In the genomic region with DNA sequence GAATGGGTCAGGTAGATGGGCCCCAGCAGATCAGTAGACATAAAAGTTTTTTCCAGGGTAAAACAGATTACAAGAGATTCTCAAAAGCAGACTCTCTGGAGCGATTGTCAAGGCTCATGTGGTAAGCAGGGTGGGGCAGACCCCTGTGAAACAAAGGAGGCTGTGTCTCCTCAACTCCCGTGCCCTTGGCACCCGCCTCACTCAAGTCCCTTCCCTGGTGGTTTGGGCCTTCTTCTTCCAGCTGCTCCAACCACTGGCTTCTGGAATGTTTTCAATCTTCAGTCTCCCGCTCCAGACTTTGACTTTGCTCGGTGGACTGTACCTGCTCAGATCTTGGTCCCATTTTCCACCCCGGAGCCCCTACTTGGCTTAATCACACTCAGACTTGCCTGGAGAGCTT, we compare ENCODE assay signal across 23 cellular contexts.
DNase-seq lines count a peak whose midpoint lies in the region; ATAC-seq and TF ChIP-seq lines count a peak whose summit lies in the region.
"Had no signal": no experiment of that assay in that cellular context is flagged by ENCODE, and none has a peak within 500 bp of the region (broad histone marks: within the 10 kb centered on the region; RNA-seq: fewer than 3 reads in every experiment).

No MANE protein-coding gene starts in this region.

- H3F3A ChIP-seq in neural progenitor cell (ENCODE audit: low read depth): no peaks in the 10 kb centered on the region

- no peak overlapping the region for H3K4me2 ChIP-seq in neural progenitor cell
- H3K4me2 ChIP-seq: SK-N-SH had no signal

- H3K9me3 ChIP-seq in neural progenitor cell (ENCODE audit: low read depth): no peaks in the 10 kb centered on the region
- H3K9me3 ChIP-seq: BLaER1 treated with 17β-estradiol and CSF1 and Interleukin-3, amounts not matched to agents 10 nM and 100 nM; MG63; SK-N-SH had no signal

- ATAC-seq in HG03135 (IDR thresholded peaks at IDR 0.05; ENCODE audit: unreplicated experiment): no peak
- ATAC-seq in GM21786 (IDR thresholded peaks at IDR 0.05; ENCODE audit: unreplicated experiment): no peak
- no peak for ATAC-seq in stimulated activated effector memory CD8-positive, alpha-beta T cell treated with anti-CD3 and anti-CD28 coated beads, Interleukin-12 subunit alpha, Interleukin-12 subunit beta, amount 100 ng/mL, for 72 hours
- ATAC-seq in HG03460 (IDR thresholded peaks at IDR 0.05; ENCODE audit: unreplicated experiment): no peak
- ATAC-seq: K562 had no signal

- H3K4me3 ChIP-seq in neural progenitor cell: no peak overlapping the region
- H3K4me3 ChIP-seq: BLaER1 treated with 17β-estradiol and CSF1 and Interleukin-3, amounts not matched to agents 10 nM and 100 nM; K562; MG63 had no signal

- H3K9me3 Mint-ChIP-seq in neural progenitor cell: no peaks in the 10 kb centered on the region
- H3K9me3 Mint-ChIP-seq in stimulated activated effector memory CD8-positive, alpha-beta T cell treated with anti-CD3 and anti-CD28 coated beads, Interleukin-12 subunit alpha, Interleukin-12 subunit beta, amount 100 ng/mL, for 72 hours: no peaks in the 10 kb centered on the region
- H3K9me3 Mint-ChIP-seq: CD8-positive, alpha-beta memory T cell had no signal

- peaks cover 3% of the 10 kb centered on the region for H3K36me3 Mint-ChIP-seq in neural progenitor cell
- no peaks in the 10 kb centered on the region for H3K36me3 Mint-ChIP-seq in stimulated activated effector memory CD8-positive, alpha-beta T cell treated with anti-CD3 and anti-CD28 coated beads, Interleukin-12 subunit alpha, Interleukin-12 subunit beta, amount 100 ng/mL, for 72 hours
- H3K36me3 Mint-ChIP-seq: CD8-positive, alpha-beta memory T cell had no signal

- DNase-seq in COLO829 (ENCODE audit: low spot score): peak; percentile 90
- peak; percentile 9 for DNase-seq in RPMI7951 (ENCODE audit: low read depth)
- DNase-seq in epithelial cell of prostate (ENCODE audit: low read depth, low spot score): no peak
- DNase-seq in neural progenitor cell (ENCODE audit: low spot score): no peak
- DNase-seq in stimulated activated effector memory CD8-positive, alpha-beta T cell treated with anti-CD3 and anti-CD28 coated beads, Interleukin-12 subunit alpha, Interleukin-12 subunit beta, amount 100 ng/mL, for 72 hours (ENCODE audit: low spot score in 2 of 2): no peak
- DNase-seq: 8988T; CD8-positive, alpha-beta memory T cell; EL; GF-D8; MG63; NCI-H1092 treated with DMSO at 0.1 percent for 48 hours; NCI-H146; NCI-H2081; NCI-H2171; NCI-H345; NCI-H524; Right ventricle myocardium superior; SK-N-SH had no signal

- H3K27me3 ChIP-seq in neural progenitor cell: no peaks in the 10 kb centered on the region
- H3K27me3 ChIP-seq: BLaER1 treated with 17β-estradiol and CSF1 and Interleukin-3, amounts not matched to agents 10 nM and 100 nM; MG63 had no signal

- peak overlapping the region; percentile 79 for H3K27ac ChIP-seq in epithelial cell of prostate
- no peak overlapping the region for H3K27ac ChIP-seq in neural progenitor cell
- H3K27ac ChIP-seq: BLaER1 treated with 17β-estradiol and CSF1 and Interleukin-3, amounts not matched to agents 10 nM and 100 nM had no signal

- TF ChIP-seq CTCF in neural progenitor cell (IDR thresholded peaks at IDR 0.05): no peak

- no peak overlapping the region for H2AFZ ChIP-seq in neural progenitor cell (replicated peaks)

- no peak overlapping the region for H3K9ac ChIP-seq in neural progenitor cell
- H3K9ac ChIP-seq: BLaER1 treated with 17β-estradiol and CSF1 and Interleukin-3, amounts not matched to agents 10 nM and 100 nM; SK-N-SH had no signal

- peaks cover 10% of the 10 kb centered on the region for H3K27me3 Mint-ChIP-seq in neural progenitor cell (ENCODE audit: insufficient read depth, low read depth)

- H3K4me1 Mint-ChIP-seq in neural progenitor cell: peaks cover 2% of the 10 kb centered on the region
- H3K4me1 Mint-ChIP-seq in stimulated activated effector memory CD8-positive, alpha-beta T cell treated with anti-CD3 and anti-CD28 coated beads, Interleukin-12 subunit alpha, Interleukin-12 subunit beta, amount 100 ng/mL, for 72 hours: peaks cover 8% of the 10 kb centered on the region

- H4K20me1 ChIP-seq in neural progenitor cell (ENCODE audit: low read depth): no peaks in the 10 kb centered on the region
- H4K20me1 ChIP-seq: BLaER1 treated with 17β-estradiol and CSF1 and Interleukin-3, amounts not matched to agents 10 nM and 100 nM had no signal

- H3K4me3 Mint-ChIP-seq in neural progenitor cell: no peak overlapping the region
- H3K4me3 Mint-ChIP-seq in stimulated activated effector memory CD8-positive, alpha-beta T cell treated with anti-CD3 and anti-CD28 coated beads, Interleukin-12 subunit alpha, Interleukin-12 subunit beta, amount 100 ng/mL, for 72 hours: no peak overlapping the region
- H3K4me3 Mint-ChIP-seq: CD8-positive, alpha-beta memory T cell had no signal

- H3K27ac Mint-ChIP-seq in neural progenitor cell: peak overlapping the region; percentile 22
- H3K27ac Mint-ChIP-seq in stimulated activated effector memory CD8-positive, alpha-beta T cell treated with anti-CD3 and anti-CD28 coated beads, Interleukin-12 subunit alpha, Interleukin-12 subunit beta, amount 100 ng/mL, for 72 hours: no peak overlapping the region

- no peaks in the 10 kb centered on the region for H3K4me1 ChIP-seq in neural progenitor cell

- no peaks in the 10 kb centered on the region for H3K79me2 ChIP-seq in neural progenitor cell (ENCODE audit: low read depth)

- H3K36me3 ChIP-seq in neural progenitor cell: no peaks in the 10 kb centered on the region
- H3K36me3 ChIP-seq: BLaER1 treated with 17β-estradiol and CSF1 and Interleukin-3, amounts not matched to agents 10 nM and 100 nM; MG63 had no signal

Comparison
In these comparisons a context has a peak if more than half of its experiments do, and no peak if none do; other contexts are left out.
1. DNase-seq: peak in COLO829 (single experiment) and RPMI7951 (single experiment); none in epithelial cell of prostate (single experiment), neural progenitor cell (single experiment) and stimulated activated effector memory CD8-positive, alpha-beta T cell treated with anti-CD3 and anti-CD28 coated beads, Interleukin-12 subunit alpha, Interleukin-12 subunit beta, amount 100 ng/mL, for 72 hours (0 of 2).